In the genomic region with DNA sequence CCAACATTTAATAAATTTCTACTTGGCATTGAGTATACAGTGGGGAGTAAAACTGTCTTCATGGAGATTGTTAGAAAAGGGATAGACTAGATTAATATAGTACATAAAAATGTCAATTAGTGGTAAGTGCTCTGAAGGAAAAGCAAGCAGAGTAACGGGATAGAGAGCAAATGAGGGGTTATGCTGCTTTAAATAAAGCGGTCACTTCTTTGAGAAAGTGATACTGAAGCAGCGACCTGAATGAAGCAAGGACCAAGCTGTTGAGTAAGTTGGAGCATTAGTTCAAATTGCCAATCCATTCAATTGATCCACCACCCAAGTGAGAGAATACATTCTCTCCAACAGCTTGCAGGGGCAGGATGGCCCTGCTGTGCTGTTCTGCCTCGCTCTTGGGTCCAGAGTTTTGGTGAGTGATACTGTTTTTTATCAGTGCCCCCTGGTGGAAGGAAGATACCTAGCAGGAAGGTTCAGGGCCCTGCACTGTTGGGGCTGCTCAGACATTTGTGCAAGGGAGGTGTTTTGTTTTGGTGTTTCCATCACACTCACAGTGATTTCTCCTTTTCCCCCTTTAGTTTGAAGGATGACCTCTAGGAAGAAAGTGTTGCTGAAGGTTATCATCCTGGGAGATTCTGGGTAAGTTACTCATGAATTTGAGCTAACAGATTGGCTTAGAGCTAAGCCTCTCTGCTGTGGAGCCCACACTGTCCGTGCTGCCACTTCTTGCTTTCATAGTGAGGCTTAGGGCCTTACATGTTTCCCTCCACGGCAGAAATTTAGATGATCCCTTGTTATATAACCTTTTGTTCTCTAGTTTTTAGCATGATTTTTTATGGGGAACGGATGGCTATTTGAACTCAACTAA, we compare ENCODE assay signal across 9 cellular contexts.
A peak's percentile ranks its signal among the peaks of the same experiment; 100 is the strongest.
DNase-seq lines count a peak whose midpoint lies in the region; ATAC-seq and TF ChIP-seq lines count a peak whose summit lies in the region.
"Had no signal": no experiment of that assay in that cellular context is flagged by ENCODE, and none has a peak within 500 bp of the region (broad histone marks: within the 10 kb centered on the region; RNA-seq: fewer than 3 reads in every experiment).

No MANE protein-coding gene starts in this region.

- H3K27ac ChIP-seq in body of pancreas = no peak overlapping the region
- H3K27ac ChIP-seq: BLaER1 had no signal

- no peak for TF ChIP-seq POLR2A in body of pancreas (IDR thresholded peaks at IDR 0.05)

- no peaks in the 10 kb centered on the region for H3K27me3 ChIP-seq in body of pancreas
- H3K27me3 ChIP-seq: BLaER1 had no signal

- intact Hi-C loops in body of pancreas (cut with DNase I) = loop anchor here (5.0 kb wide), 1 partner anchor 113 kb away; no protein-coding TSS in a partner anchor

- H3K36me3 Mint-ChIP-seq in immature natural killer cell = peaks cover 13 to 31% (median 25%) of the 10 kb centered on the region in 3 donors

- H3K4me1 Mint-ChIP-seq in immature natural killer cell = peaks cover 39 to 51% of the 10 kb centered on the region in 2 donors

- DNase-seq in NCI-H1436 (lab: John Stamatoyannopoulos, UW) (peak; percentile 68), NCI-H1436 treated with DMSO at 0.1 percent for 48 hours (lab: John Stamatoyannopoulos, UW) (no peak), NCI-H1694 treated with DMSO at 0.1 percent for 48 hours (lab: John Stamatoyannopoulos, UW) (peak; percentile 69), T-helper 9 cell (peak; percentile 44), body of pancreas (peak; percentile 55 to 71 (median 63)), immature natural killer cell (peak; percentile 69 to 74 (median 70))
- DNase-seq in stimulated activated CD4-positive, alpha-beta T cell treated with anti-CD3 and anti-CD28 coated beads, Interleukin-15, amount 100 ng/mL, for 24 hours = peak; percentile 68

- WGBS in body of pancreas, 2 donors = 53 to 55% methylated on average over 7 of the region's 7 CpGs

- no peak overlapping the region for H3K4me3 ChIP-seq in body of pancreas
- H3K4me3 ChIP-seq: BLaER1 had no signal

- peak; percentile 59 to 81 (median 72) for TF ChIP-seq CTCF in body of pancreas (IDR thresholded peaks at IDR 0.05)

- H3K27ac Mint-ChIP-seq in immature natural killer cell = peak overlapping the region; percentile 30 to 83 (median 78)

- H3K36me3 ChIP-seq in body of pancreas (replicated peaks in 1 of 2; ENCODE audit: insufficient read depth in 1 of 2, low read depth in 2 of 2) = peaks cover 6 to 10% of the 10 kb centered on the region in 2 donors

- peaks cover 0 to 3% (median 0%) of the 10 kb centered on the region in 3 donors for H3K27me3 Mint-ChIP-seq in immature natural killer cell (ENCODE audit: low read depth in 3 of 3)

- no peaks in the 10 kb centered on the region for H3K9me3 Mint-ChIP-seq in immature natural killer cell

- no peak overlapping the region for H3K4me3 Mint-ChIP-seq in immature natural killer cell

- H3K4me1 ChIP-seq in body of pancreas = peaks cover 21% of the 10 kb centered on the region

- H3K9me3 ChIP-seq in body of pancreas = no peaks in the 10 kb centered on the region
- H3K9me3 ChIP-seq: BLaER1 had no signal

- ATAC-seq in HG02642 (IDR thresholded peaks at IDR 0.05; ENCODE audit: poor library complexity, unreplicated experiment) (peak; percentile 77), body of pancreas (peak; percentile 92)
